Comparison of ENCODE assay signal across 8 cellular contexts in the genomic region with DNA sequence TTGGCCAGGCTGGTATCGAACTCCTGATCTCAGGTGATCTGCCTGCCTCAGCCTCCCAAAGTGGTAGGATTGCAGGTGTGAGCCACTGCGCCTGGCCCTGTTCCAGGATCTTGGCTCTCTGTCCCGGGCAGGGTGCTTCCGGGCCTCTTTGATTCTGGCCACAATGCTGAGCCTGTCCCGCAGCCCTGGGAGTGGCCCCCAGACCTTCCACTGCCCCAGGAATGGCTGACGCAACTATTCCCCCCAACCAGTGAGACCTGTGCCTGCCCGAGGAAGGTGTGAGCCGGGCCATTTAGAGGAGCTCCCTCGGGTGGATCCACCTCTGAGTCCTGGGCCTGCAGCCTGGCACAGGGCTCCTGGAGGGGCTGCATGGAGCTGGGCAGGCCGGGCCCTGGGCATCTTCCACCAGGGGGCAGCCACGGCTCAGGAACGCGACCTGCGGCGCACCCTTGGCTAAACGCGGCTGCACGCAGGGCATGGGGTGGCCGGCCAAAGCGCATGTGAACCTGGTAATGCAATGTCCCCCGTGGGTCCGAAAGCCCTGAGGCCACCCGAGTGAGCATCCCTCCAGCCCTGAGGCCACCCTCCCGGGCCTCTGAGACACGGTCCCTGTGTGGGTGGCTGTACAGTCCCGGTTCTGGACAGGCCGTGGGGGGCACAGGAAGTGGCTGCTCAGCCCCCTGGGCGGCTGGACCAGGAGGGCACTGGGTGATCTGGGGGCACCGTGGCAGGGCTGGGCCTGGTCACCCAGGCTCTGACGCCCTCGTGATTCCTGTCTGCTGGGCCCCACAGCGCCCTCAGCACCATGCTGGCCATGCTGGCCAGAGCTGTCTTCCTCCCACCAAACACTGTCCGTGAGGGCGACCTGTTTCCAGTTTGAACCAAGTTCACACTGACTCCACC. TPM values are rescaled to one million over a fixed set of nuclear protein-coding genes. Genes with fewer than 3 reads are reported as not detected.
A peak's percentile ranks its signal among the peaks of the same experiment; 100 is the strongest.
DNase-seq lines count a peak whose midpoint lies in the region; ATAC-seq and TF ChIP-seq lines count a peak whose summit lies in the region.

No MANE protein-coding gene starts in this region.

- no peaks in the 10 kb centered on the region for H3K4me1 ChIP-seq in cardiac muscle cell (ENCODE audit: low read depth)

- TF ChIP-seq CTCF in cardiac muscle cell (IDR thresholded peaks at IDR 0.05; ENCODE audit: low read depth, low read length) = peak; percentile 93
- TF ChIP-seq CTCF in type B pancreatic cell (conservative IDR thresholded peaks at IDR 0.05) = peak; percentile 96

- no peaks in the 10 kb centered on the region for H3K36me3 Mint-ChIP-seq in activated naive CD8-positive, alpha-beta T cell treated with anti-CD3 and anti-CD28 coated beads, Interleukin-2, amount 10 ng/mL, durations not matched to agents 7 days and 5 days
- H3K36me3 Mint-ChIP-seq in type B pancreatic cell = peaks cover 3% of the 10 kb centered on the region

- H3K9me3 Mint-ChIP-seq in activated naive CD8-positive, alpha-beta T cell treated with anti-CD3 and anti-CD28 coated beads, Interleukin-2, amount 10 ng/mL, durations not matched to agents 7 days and 5 days = no peaks in the 10 kb centered on the region
- H3K9me3 Mint-ChIP-seq in type B pancreatic cell = peaks cover 4% of the 10 kb centered on the region

- no peaks in the 10 kb centered on the region for H3K36me3 ChIP-seq in cardiac muscle cell

- ATAC-seq in GM21737 (IDR thresholded peaks at IDR 0.05; ENCODE audit: unreplicated experiment) = peak; percentile 84
- peak; percentile 90 for ATAC-seq in activated naive CD8-positive, alpha-beta T cell treated with anti-CD3 and anti-CD28 coated beads, Interleukin-2, amount 10 ng/mL, durations not matched to agents 7 days and 5 days (ENCODE audit: low read depth)

- peaks cover 21% of the 10 kb centered on the region for H3K27me3 Mint-ChIP-seq in activated naive CD8-positive, alpha-beta T cell treated with anti-CD3 and anti-CD28 coated beads, Interleukin-2, amount 10 ng/mL, durations not matched to agents 7 days and 5 days
- H3K27me3 Mint-ChIP-seq in type B pancreatic cell = no peaks in the 10 kb centered on the region

- intact Hi-C loops in posterior vena cava (cut with DNase I) = loop anchor here in 1 of 2 donors (10.0 kb wide), 1 partner anchor 233 kb away; a partner anchor contains a TSS

- H3K9me3 ChIP-seq in cardiac muscle cell (ENCODE audit: low read depth) = no peaks in the 10 kb centered on the region

- no peak overlapping the region for H3K27ac ChIP-seq in cardiac muscle cell

- H3K27me3 ChIP-seq in cardiac muscle cell = no peaks in the 10 kb centered on the region

- POLR2A ChIA-PET in activated naive CD8-positive, alpha-beta T cell treated with anti-CD3 and anti-CD28 coated beads, Interleukin-2, amount 10 ng/mL, durations not matched to agents 7 days and 5 days (lab: Charles Lee) = interaction anchor here (0.6 to 1.4 kb wide), 6 partner anchors 16 to 194 kb away, joined by 3 read pairs; no protein-coding TSS in a partner anchor

- DNase-seq in DMS53 (lab: John Stamatoyannopoulos, UW) = peak; percentile 94
- peak; percentile 72 for DNase-seq in M059J (ENCODE audit: low read depth)
- DNase-seq in SW 1271 (lab: John Stamatoyannopoulos, UW) = peak; percentile 36 to 74
- peak; percentile 84 for DNase-seq in activated naive CD8-positive, alpha-beta T cell treated with anti-CD3 and anti-CD28 coated beads, Interleukin-2, amount 10 ng/mL, durations not matched to agents 7 days and 5 days
- DNase-seq in cardiac muscle cell (ENCODE audit: low read depth in 1 of 2, low spot score in 1 of 2) = peak; percentile 83 to 84
- peak; percentile 96 for DNase-seq in posterior vena cava (ENCODE audit: low spot score)
- DNase-seq in type B pancreatic cell (ENCODE audit: extremely low spot score, unreplicated experiment) = peak; percentile 88

- peaks cover 4% of the 10 kb centered on the region for H3K4me1 Mint-ChIP-seq in activated naive CD8-positive, alpha-beta T cell treated with anti-CD3 and anti-CD28 coated beads, Interleukin-2, amount 10 ng/mL, durations not matched to agents 7 days and 5 days
- no peaks in the 10 kb centered on the region for H3K4me1 Mint-ChIP-seq in type B pancreatic cell (ENCODE audit: unreplicated experiment)

- H3K27ac Mint-ChIP-seq in activated naive CD8-positive, alpha-beta T cell treated with anti-CD3 and anti-CD28 coated beads, Interleukin-2, amount 10 ng/mL, durations not matched to agents 7 days and 5 days = no peak overlapping the region
- H3K27ac Mint-ChIP-seq in type B pancreatic cell = no peak overlapping the region

- peak overlapping the region; percentile 42 for H3K4me3 Mint-ChIP-seq in activated naive CD8-positive, alpha-beta T cell treated with anti-CD3 and anti-CD28 coated beads, Interleukin-2, amount 10 ng/mL, durations not matched to agents 7 days and 5 days
- no peak overlapping the region for H3K4me3 Mint-ChIP-seq in type B pancreatic cell

- H3K4me3 ChIP-seq in cardiac muscle cell = no peak overlapping the region

RNA-seq across cellular contexts. Expression of a gene that starts 24.8 kb away (rescaled TPM):
- not detected in 2 replicates for total RNA-seq in M059J (2014; rRNA removed; shearing (Covaris generic))
- not detected for total RNA-seq in activated naive CD8-positive, alpha-beta T cell treated with anti-CD3 and anti-CD28 coated beads, Interleukin-2, amount 10 ng/mL, durations not matched to agents 7 days and 5 days
- total RNA-seq in cardiac muscle cell = not detected in 2 replicates
- polyA plus RNA-seq in cardiac muscle cell = not detected in 2 replicates
- total RNA-seq in posterior vena cava = not detected
- not detected in 2 replicates for total RNA-seq in type B pancreatic cell (ENCODE audit: low replicate concordance)

RNA-seq across cellular contexts. Expression of a gene that starts 48.0 kb away (rescaled TPM):
- total RNA-seq in M059J (2014; rRNA removed; shearing (Covaris generic)) = 8.5 and 14.3 TPM in 2 replicates
- 10 to 100 TPM; 49.5 to 51.1 TPM for total RNA-seq in activated naive CD8-positive, alpha-beta T cell treated with anti-CD3 and anti-CD28 coated beads, Interleukin-2, amount 10 ng/mL, durations not matched to agents 7 days and 5 days
- total RNA-seq in cardiac muscle cell = 24.3 and 25.6 TPM in 2 replicates
- polyA plus RNA-seq in cardiac muscle cell = 26.8 and 29.3 TPM in 2 replicates
- 10 to 100 TPM; 21.4 to 28.3 TPM for total RNA-seq in posterior vena cava
- 17.6 and 22.4 TPM in 2 replicates for total RNA-seq in type B pancreatic cell (ENCODE audit: low replicate concordance)
